In genomic region chr10:11699546-11700097, GRCh38 we compare ENCODE assay signal across 1 cellular context.
TF ChIP-seq lines count a peak whose summit lies in the region.

No MANE protein-coding gene starts in this region.

TF ChIP-seq in HepG2, 621 proteins besides CTCF, POLR2A, EP300 and RAD21 (continued from another document and continues in another):
- TF ChIP-seq ZNF577 (CRISPR knock-in tag; IDR thresholded peaks at IDR 0.05; ENCODE audit: borderline replicate concordance, low read depth) (no peak), ZNF335 (CRISPR knock-in tag; IDR thresholded peaks at IDR 0.05) (no peak), MBD4 (IDR thresholded peaks at IDR 0.05; ENCODE audit: borderline replicate concordance, low read length) (no peak), ZNF441 (CRISPR knock-in tag; IDR thresholded peaks at IDR 0.05; ENCODE audit: borderline replicate concordance) (peak; percentile 76; the same call in 1 of the 2 replicates), HNF1A (IDR thresholded peaks at IDR 0.05; ENCODE audit: low read depth) (peak; percentile 97), HNF1A (CRISPR knock-in tag; IDR thresholded peaks at IDR 0.05; ENCODE audit: borderline replicate concordance) (peak; percentile 100), ZKSCAN8 (CRISPR knock-in tag; IDR thresholded peaks at IDR 0.05; ENCODE audit: borderline replicate concordance) (peak; percentile 79; the same call in 1 of the 2 replicates), GFI1 (CRISPR knock-in tag; IDR thresholded peaks at IDR 0.05; ENCODE audit: borderline replicate concordance) (peak; percentile 92), CAMTA2 (CRISPR knock-in tag; IDR thresholded peaks at IDR 0.05; ENCODE audit: borderline replicate concordance) (no peak), SOX6 (IDR thresholded peaks at IDR 0.05) (no peak), SOX6 (CRISPR knock-in tag; IDR thresholded peaks at IDR 0.05) (peak; percentile 95), TMF1 (CRISPR knock-in tag; IDR thresholded peaks at IDR 0.05; ENCODE audit: low read depth) (no peak), ZSCAN21 (CRISPR knock-in tag; IDR thresholded peaks at IDR 0.05; ENCODE audit: borderline replicate concordance) (peak; percentile 46; the same call in 1 of the 2 replicates), MATR3 (CRISPR knock-in tag; IDR thresholded peaks at IDR 0.05) (no peak), ZC3H13 (CRISPR knock-in tag; IDR thresholded peaks at IDR 0.05) (no peak), ZNF639 (CRISPR knock-in tag; conservative IDR thresholded peaks at IDR 0.05) (no peak; the same call in 1 of the 2 replicates), HNF4A (CRISPR knock-in tag; IDR thresholded peaks at IDR 0.05) (peak; percentile 88), ZNF333 (CRISPR knock-in tag; IDR thresholded peaks at IDR 0.05; ENCODE audit: borderline replicate concordance) (no peak), GATAD1 (CRISPR knock-in tag; IDR thresholded peaks at IDR 0.05) (peak; percentile 35), PLRG1 (conservative IDR thresholded peaks at IDR 0.05) (no peak), KDM4B (CRISPR knock-in tag; IDR thresholded peaks at IDR 0.05) (peak; percentile 46; the same call in 1 of the 2 replicates), ZNF124 (CRISPR knock-in tag; IDR thresholded peaks at IDR 0.05) (peak; percentile 40; the same call in 1 of the 2 replicates), GMEB2 (CRISPR knock-in tag; IDR thresholded peaks at IDR 0.05; ENCODE audit: low read depth) (no peak), ETV6 (CRISPR knock-in tag; conservative IDR thresholded peaks at IDR 0.05) (no peak; the same call in 1 of the 2 replicates), RFX5 (IDR thresholded peaks at IDR 0.05; ENCODE audit: low read depth, low read length) (no peak), ZNF17 (CRISPR knock-in tag; IDR thresholded peaks at IDR 0.05) (no peak), ZFP36L2 (CRISPR knock-in tag; IDR thresholded peaks at IDR 0.05) (no peak), THAP7 (CRISPR knock-in tag; IDR thresholded peaks at IDR 0.05) (peak; percentile 68; the same call in 1 of the 2 replicates), MAFG (CRISPR knock-in tag; IDR thresholded peaks at IDR 0.05) (no peak), CREM (IDR thresholded peaks at IDR 0.05) (peak; percentile 78), CREM (CRISPR knock-in tag; IDR thresholded peaks at IDR 0.05) (no peak), ZNF713 (CRISPR knock-in tag; IDR thresholded peaks at IDR 0.05) (0 out of 2 replicates have a peak, but pooled peaks have one; percentile 58), XRCC5 (optimal IDR thresholded peaks at IDR 0.05; ENCODE audit: low read length) (peak; percentile 55), ZGPAT (CRISPR knock-in tag; IDR thresholded peaks at IDR 0.05) (peak; percentile 87; the same call in 1 of the 2 replicates), HHEX (CRISPR knock-in tag; IDR thresholded peaks at IDR 0.05) (peak; percentile 63), NFKB2 (CRISPR knock-in tag; IDR thresholded peaks at IDR 0.05; ENCODE audit: borderline replicate concordance) (peak; percentile 83; the same call in 1 of the 2 replicates), ZNF337 (CRISPR knock-in tag; IDR thresholded peaks at IDR 0.05; ENCODE audit: borderline replicate concordance, low read depth) (peak; percentile 60; the same call in 1 of the 2 replicates), SALL2 (CRISPR knock-in tag; IDR thresholded peaks at IDR 0.05) (peak; percentile 66), KAT7 (CRISPR knock-in tag; IDR thresholded peaks at IDR 0.05; ENCODE audit: borderline replicate concordance) (no peak), GTF2F1 (IDR thresholded peaks at IDR 0.05; ENCODE audit: low read length) (no peak), KMT2B (CRISPR knock-in tag; IDR thresholded peaks at IDR 0.05) (peak; percentile 51; the same call in 1 of the 2 replicates), MAF1 (CRISPR knock-in tag; IDR thresholded peaks at IDR 0.05; ENCODE audit: borderline replicate concordance) (no peak), SETDB1 (CRISPR knock-in tag; IDR thresholded peaks at IDR 0.05; ENCODE audit: borderline replicate concordance) (no peak), NR3C1 (CRISPR knock-in tag; IDR thresholded peaks at IDR 0.05) (no peak), U2AF1 (optimal IDR thresholded peaks at IDR 0.05; ENCODE audit: low read depth, low read length) (peak; percentile 64), CHD2 (IDR thresholded peaks at IDR 0.05; ENCODE audit: low read depth, low read length) (no peak), ATF2 (CRISPR knock-in tag; IDR thresholded peaks at IDR 0.05) (peak; percentile 80; the same call in 1 of the 2 replicates), SSRP1 (CRISPR knock-in tag; IDR thresholded peaks at IDR 0.05) (peak; percentile 96), MLXIP (CRISPR knock-in tag; IDR thresholded peaks at IDR 0.05; ENCODE audit: borderline replicate concordance) (no peak), STAT5B (CRISPR knock-in tag; IDR thresholded peaks at IDR 0.05) (0 out of 2 replicates have a peak, but pooled peaks have one; percentile 17), ZNF530 (CRISPR knock-in tag; IDR thresholded peaks at IDR 0.05; ENCODE audit: low read depth) (no peak), HNRNPL (IDR thresholded peaks at IDR 0.05; ENCODE audit: low read depth, low read length) (peak; percentile 74; the same call in 1 of the 2 replicates), REST (IDR thresholded peaks at IDR 0.05; ENCODE audit: borderline replicate concordance in 1 of 2, low read depth in 1 of 2, low read length in 2 of 2) (peak in 1 of 2 experiments; percentile 46; a peak in 1 of 4 replicates), ZNF660 (CRISPR knock-in tag; IDR thresholded peaks at IDR 0.05; ENCODE audit: borderline replicate concordance, low read depth) (no peak)
